Comparison of ENCODE assay signal across 9 cellular contexts in the genomic region with DNA sequence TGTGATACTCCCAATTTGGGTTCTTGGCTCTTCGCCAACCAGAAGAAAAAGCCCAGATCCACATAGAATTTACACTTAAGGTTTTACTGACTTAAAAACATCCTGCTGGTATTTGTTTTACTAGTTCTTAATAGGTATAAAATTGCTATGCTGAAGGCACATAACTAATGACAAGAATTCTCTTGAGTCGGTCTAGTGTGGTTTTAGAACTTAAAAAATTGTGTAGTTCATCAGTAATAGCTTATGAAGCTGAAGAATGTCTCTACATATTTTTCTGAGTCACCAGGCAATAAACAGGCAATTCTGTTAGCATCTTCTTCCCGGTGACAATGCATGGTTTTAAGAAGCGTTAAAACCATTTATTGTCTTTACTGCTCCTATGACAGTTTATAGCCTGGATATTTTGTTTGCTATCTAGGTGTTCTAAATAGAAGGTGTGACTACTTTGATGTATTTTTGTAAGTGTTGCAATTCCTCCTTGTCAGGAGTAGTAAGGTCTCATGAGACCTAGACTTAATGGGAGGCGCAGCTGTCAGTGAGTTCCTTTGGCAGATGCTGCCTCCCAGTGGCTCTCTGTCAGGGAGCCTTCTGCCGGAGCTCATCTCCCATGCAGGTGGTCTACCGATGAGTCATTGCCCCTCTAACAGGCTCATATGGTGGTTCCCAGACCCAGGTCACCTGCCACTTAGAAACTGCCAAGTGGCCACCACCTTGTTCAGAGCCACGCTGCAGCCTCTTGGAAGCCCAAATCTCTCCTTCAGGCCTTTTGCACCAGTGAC.
DNase-seq lines count a peak whose midpoint lies in the region; ATAC-seq and TF ChIP-seq lines count a peak whose summit lies in the region.
"Had no signal": no experiment of that assay in that cellular context is flagged by ENCODE, and none has a peak within 500 bp of the region (broad histone marks: within the 10 kb centered on the region; RNA-seq: fewer than 3 reads in every experiment).

No MANE protein-coding gene starts in this region.

- H3K36me3 Mint-ChIP-seq in T-cell: no peaks in the 10 kb centered on the region
- H3K36me3 Mint-ChIP-seq: activated naive CD8-positive, alpha-beta T cell had no signal

- in situ Hi-C loops in GM23248 (cut with MboI): no loop called here

- WGBS in GM23248 (ENCODE audit: low coverage in 1 of 2, low lambda C conversion rate in 2 of 2, missing lambda C conversion rate in 2 of 2), 2 experiments: 52 to 67% methylated on average over 8 of the region's 8 CpGs
- 62% methylated on average over 8 of the region's 8 CpGs for WGBS in right cardiac atrium
- WGBS in sigmoid colon, 2 donors: 42 to 65% methylated on average over 8 of the region's 8 CpGs

- no peak for ATAC-seq in RWPE2 (ENCODE audit: low read depth)
- ATAC-seq in right cardiac atrium: peak; percentile 57 to 71
- ATAC-seq in T-cell (replicated peaks in 1 of 4): no peak

- H3K36me3 ChIP-seq in GM23248 (ENCODE audit: low read depth) (no peaks in the 10 kb centered on the region), RWPE2 (ENCODE audit: low read depth) (no peaks in the 10 kb centered on the region), sigmoid colon (no peaks in the 10 kb centered on the region)

- peaks cover 0 to 9% of the 10 kb centered on the region in 2 donors for H3K27me3 Mint-ChIP-seq in T-cell
- H3K27me3 Mint-ChIP-seq: activated naive CD8-positive, alpha-beta T cell had no signal

- intact Hi-C loops in right cardiac atrium (cut with DNase I) (loop anchor here in 2 of 4 donors (10.0 kb wide), 2 partner anchors 465 to 595 kb away; no protein-coding TSS in a partner anchor), sigmoid colon (cut with DNase I) (loop anchor here (10.0 kb wide), 1 partner anchor 595 kb away; no protein-coding TSS in a partner anchor)

- no peak overlapping the region for H2AFZ ChIP-seq in GM23248

- TF ChIP-seq EP300 in sigmoid colon (IDR thresholded peaks at IDR 0.05): no peak

- DNase-seq in AG09309 (ENCODE audit: low read depth) (no peak), GM23248 (peak; percentile 25), RWPE2 (ENCODE audit: low spot score) (no peak), right cardiac atrium (peak in 1 of 3 donors; percentile 55), sigmoid colon (no peak), T-cell (no peak)
- DNase-seq in central memory CD4-positive, alpha-beta T cell: no peak
- DNase-seq in activated naive CD4-positive, alpha-beta T cell treated with Interleukin-2 at 50 U/mL for 16 hours: no peak

- H3K9me3 ChIP-seq in GM23248 (ENCODE audit: low read depth): no peaks in the 10 kb centered on the region
- H3K9me3 ChIP-seq in RWPE2 (ENCODE audit: severe bottlenecking): no peaks in the 10 kb centered on the region
- H3K9me3 ChIP-seq in right cardiac atrium (ENCODE audit: control insufficient read depth, low read length): no peaks in the 10 kb centered on the region
- no peaks in the 10 kb centered on the region for H3K9me3 ChIP-seq in sigmoid colon

- CTCF ChIA-PET in T-cell (lab: Charles Lee): no interaction called here

- H3K27ac ChIP-seq in GM23248 (no peak overlapping the region), RWPE2 (ENCODE audit: poor library complexity, severe bottlenecking) (no peak overlapping the region), right cardiac atrium (ENCODE audit: low read length) (no peak overlapping the region), sigmoid colon (no peak overlapping the region)

- H3K9me2 ChIP-seq in GM23248 (ENCODE audit: insufficient read depth): no peaks in the 10 kb centered on the region

- H3F3A ChIP-seq in GM23248 (ENCODE audit: insufficient read depth): no peaks in the 10 kb centered on the region

- H3K9ac ChIP-seq in GM23248: no peak overlapping the region

- TF ChIP-seq POLR2A in sigmoid colon (IDR thresholded peaks at IDR 0.05): no peak

- H4K20me1 ChIP-seq in GM23248 (ENCODE audit: insufficient read depth): no peaks in the 10 kb centered on the region

- H3K4me3 ChIP-seq in AG09309 (ENCODE audit: control insufficient read depth, low read depth, low read length): no peak overlapping the region
- no peak overlapping the region for H3K4me3 ChIP-seq in GM23248
- H3K4me3 ChIP-seq in RWPE2 (ENCODE audit: severe bottlenecking): no peak overlapping the region
- no peak overlapping the region for H3K4me3 ChIP-seq in right cardiac atrium (ENCODE audit: low read length)
- H3K4me3 ChIP-seq in sigmoid colon: no peak overlapping the region

- peak; percentile 16 for TF ChIP-seq CTCF in AG09309 (IDR thresholded peaks at IDR 0.05; ENCODE audit: control insufficient read depth, insufficient read depth, low read depth, low read length, missing control alignments)
- TF ChIP-seq CTCF in RWPE2 (IDR thresholded peaks at IDR 0.05; ENCODE audit: poor library complexity, severe bottlenecking): peak; percentile 9
- no peak for TF ChIP-seq CTCF in sigmoid colon (IDR thresholded peaks at IDR 0.05)

- H3K27ac Mint-ChIP-seq in T-cell: no peak overlapping the region
- H3K27ac Mint-ChIP-seq: activated naive CD8-positive, alpha-beta T cell had no signal

- H3K4me2 ChIP-seq in GM23248 (ENCODE audit: unreplicated experiment): no peak overlapping the region

- POLR2A ChIA-PET in T-cell (lab: Charles Lee): no interaction called here

- H3K4me1 ChIP-seq in GM23248 (ENCODE audit: insufficient read depth): no peaks in the 10 kb centered on the region
- no peaks in the 10 kb centered on the region for H3K4me1 ChIP-seq in RWPE2 (ENCODE audit: insufficient read depth, poor library complexity, severe bottlenecking)
- no peaks in the 10 kb centered on the region for H3K4me1 ChIP-seq in right cardiac atrium (ENCODE audit: control insufficient read depth, insufficient read depth, low read length)
- peaks cover 0 to 17% (median 13%) of the 10 kb centered on the region in 4 donors for H3K4me1 ChIP-seq in sigmoid colon

- H3K4me1 Mint-ChIP-seq in T-cell: no peaks in the 10 kb centered on the region

- no peaks in the 10 kb centered on the region for H3K79me2 ChIP-seq in GM23248 (ENCODE audit: insufficient read depth)

- H3K9me3 Mint-ChIP-seq in T-cell: no peaks in the 10 kb centered on the region

- H3K27me3 ChIP-seq in GM23248 (replicated peaks; ENCODE audit: insufficient read depth) (no peaks in the 10 kb centered on the region), RWPE2 (ENCODE audit: insufficient read depth, poor library complexity, severe bottlenecking) (no peaks in the 10 kb centered on the region), right cardiac atrium (ENCODE audit: control insufficient read depth, insufficient read depth) (no peaks in the 10 kb centered on the region), sigmoid colon (no peaks in the 10 kb centered on the region)

- H3K4me3 Mint-ChIP-seq in T-cell: no peak overlapping the region
- H3K4me3 Mint-ChIP-seq: activated naive CD8-positive, alpha-beta T cell had no signal

Comparison
In these comparisons a context has a peak if more than half of its experiments do, and no peak if none do; other contexts are left out.
1. CTCF ChIP-seq: peak in AG09309 (single experiment) and RWPE2 (single experiment); none in sigmoid colon (0 of 4).
2. ATAC-seq: peak in right cardiac atrium (2 of 2); none in RWPE2 (single experiment) and T-cell (0 of 4).